9 cellular contexts compared by ENCODE assay signal in genomic region chr11:74466916-74467885, GRCh38. TPM values are rescaled to one million over a fixed set of nuclear protein-coding genes. Genes with fewer than 3 reads are reported as not detected.
A peak's percentile ranks its signal among the peaks of the same experiment; 100 is the strongest.
DNase-seq lines count a peak whose midpoint lies in the region; ATAC-seq and TF ChIP-seq lines count a peak whose summit lies in the region.
"Had no signal": no experiment of that assay in that cellular context is flagged by ENCODE, and none has a peak within 500 bp of the region (broad histone marks: within the 10 kb centered on the region; RNA-seq: fewer than 3 reads in every experiment).

KCNE3 (minus strand) TSS chr11:74467549; CDS start chr11:74457563, 9,986 bp downstream.

- TF ChIP-seq CTCF in parathyroid adenoma (IDR thresholded peaks at IDR 0.05) (no peak), BE2C (IDR thresholded peaks at IDR 0.05; ENCODE audit: low read depth, low read length) (no peak)

- DNase-seq in Ammon's horn (ENCODE audit: low spot score), result peak; percentile 39
- DNase-seq in activated naive CD8-positive, alpha-beta T cell treated with anti-CD3 and anti-CD28 coated beads, Interleukin-2, amount 50 U/mL, for 24 hours, result no peak
- peak; percentile 75 for DNase-seq in left ventricle myocardium superior
- DNase-seq in stimulated activated CD4-positive, alpha-beta T cell treated with anti-CD3 and anti-CD28 coated beads, Interleukin-12 subunit alpha, Interleukin-12 subunit beta, amount 100 ng/mL, for 4 hours, result no peak
- no peak for DNase-seq in BE2C
- DNase-seq in superior temporal gyrus (ENCODE audit: extremely low spot score), result no peak
- no peak for DNase-seq in activated CD4-positive, alpha-beta T cell treated with anti-CD3 and anti-CD28 coated beads, Interleukin-2, amount 50 U/mL, for 4 hours
- DNase-seq: activated CD4-positive, alpha-beta T cell treated with anti-CD3 and anti-CD28 coated beads, Interleukin-2, amount 50 U/mL, for 48 hours had no signal

- H3K4me1 Mint-ChIP-seq in activated naive CD8-positive, alpha-beta T cell treated with anti-CD3 and anti-CD28 coated beads, Interleukin-2, amount 50 U/mL, for 24 hours, result peaks cover 10% of the 10 kb centered on the region

- H3K4me1 ChIP-seq in parathyroid adenoma, result no peaks in the 10 kb centered on the region
- no peaks in the 10 kb centered on the region; the same call in 1 of the 2 replicates for H3K4me1 ChIP-seq in BE2C

- H3K4me3 ChIP-seq in parathyroid adenoma (ENCODE audit: low read depth, low read length), result peak within 1 kb of the TSS; percentile 19
- no peak within 1 kb of the TSS for H3K4me3 ChIP-seq in BE2C (ENCODE audit: low read depth, low read length)

- peak within 1 kb of the TSS; percentile 19 for H3K4me3 Mint-ChIP-seq in activated naive CD8-positive, alpha-beta T cell treated with anti-CD3 and anti-CD28 coated beads, Interleukin-2, amount 50 U/mL, for 24 hours

- no peaks in the 10 kb centered on the region for H3K79me2 ChIP-seq in parathyroid adenoma

- H3K36me3 ChIP-seq in parathyroid adenoma (ENCODE audit: control insufficient read depth, insufficient read depth, low read length) (no peaks in the 10 kb centered on the region), BE2C (no peaks in the 10 kb centered on the region)

- peak; percentile 17 for ATAC-seq in activated naive CD8-positive, alpha-beta T cell treated with anti-CD3 and anti-CD28 coated beads, Interleukin-2, amount 50 U/mL, for 24 hours
- peak; percentile 93 for ATAC-seq in left ventricle myocardium superior

- peak within 1 kb of the TSS; percentile 72 for H2AFZ ChIP-seq in parathyroid adenoma

- no peak within 1 kb of the TSS for H3K27ac ChIP-seq in parathyroid adenoma

- no peak within 1 kb of the TSS for H3K9ac ChIP-seq in parathyroid adenoma

- H3K27me3 ChIP-seq in parathyroid adenoma (ENCODE audit: control insufficient read depth, insufficient read depth, low read length) (no peaks in the 10 kb centered on the region), BE2C (no peaks in the 10 kb centered on the region)

- intact Hi-C loops in left ventricle myocardium superior (cut with micrococcal nuclease), result no loop called here

- peak within 1 kb of the TSS; percentile 39 for H3K4me2 ChIP-seq in parathyroid adenoma (ENCODE audit: low read length)

- H3K27ac Mint-ChIP-seq in activated naive CD8-positive, alpha-beta T cell treated with anti-CD3 and anti-CD28 coated beads, Interleukin-2, amount 50 U/mL, for 24 hours, result no peak within 1 kb of the TSS

- no peaks in the 10 kb centered on the region for H3K36me3 Mint-ChIP-seq in activated naive CD8-positive, alpha-beta T cell treated with anti-CD3 and anti-CD28 coated beads, Interleukin-2, amount 50 U/mL, for 24 hours (ENCODE audit: low read depth)

- H3K27me3 Mint-ChIP-seq in activated naive CD8-positive, alpha-beta T cell treated with anti-CD3 and anti-CD28 coated beads, Interleukin-2, amount 50 U/mL, for 24 hours, result peaks cover 33% of the 10 kb centered on the region

- H3K9me3 ChIP-seq in parathyroid adenoma (ENCODE audit: control insufficient read depth, low read length), result no peaks in the 10 kb centered on the region
- H3K9me3 ChIP-seq in BE2C, result no peaks in the 10 kb centered on the region

- no peaks in the 10 kb centered on the region for H3K9me3 Mint-ChIP-seq in activated naive CD8-positive, alpha-beta T cell treated with anti-CD3 and anti-CD28 coated beads, Interleukin-2, amount 50 U/mL, for 24 hours

RNA-seq across cellular contexts. Expression of gene KCNE3, which starts in this region (rescaled TPM):
- 2.3 TPM for total RNA-seq in left ventricle myocardium superior
- polyA plus RNA-seq in BE2C (2012; ENCODE audit: insufficient read depth, insufficient read length, low read depth), result not detected

Comparison
In these comparisons a context has a peak if more than half of its experiments do, and no peak if none do; other contexts are left out.
1. DNase-seq: peak in Ammon's horn (single experiment) and left ventricle myocardium superior (single experiment); none in activated naive CD8-positive, alpha-beta T cell treated with anti-CD3 and anti-CD28 coated beads, Interleukin-2, amount 50 U/mL, for 24 hours (single experiment), stimulated activated CD4-positive, alpha-beta T cell treated with anti-CD3 and anti-CD28 coated beads, Interleukin-12 subunit alpha, Interleukin-12 subunit beta, amount 100 ng/mL, for 4 hours (single experiment), BE2C (single experiment), superior temporal gyrus (single experiment) and activated CD4-positive, alpha-beta T cell treated with anti-CD3 and anti-CD28 coated beads, Interleukin-2, amount 50 U/mL, for 4 hours (0 of 2).